Comparison of ENCODE assay signal across 9 cellular contexts in genomic region chr3:133211449-133211848, GRCh38.
DNase-seq lines count a peak whose midpoint lies in the region; ATAC-seq and TF ChIP-seq lines count a peak whose summit lies in the region.
"Had no signal": no experiment of that assay in that cellular context is flagged by ENCODE, and none has a peak within 500 bp of the region (broad histone marks: within the 10 kb centered on the region; RNA-seq: fewer than 3 reads in every experiment).

No MANE protein-coding gene starts in this region.

- peaks cover 40% of the 10 kb centered on the region for H3K4me1 ChIP-seq in OCI-LY7 (ENCODE audit: insufficient read depth, low read length, poor library complexity, severe bottlenecking)

- H3K4me2 ChIP-seq in OCI-LY7 (ENCODE audit: low read length), result peak overlapping the region; percentile 71

- H3K27me3 Mint-ChIP-seq in activated naive CD8-positive, alpha-beta T cell treated with anti-CD3 and anti-CD28 coated beads, Interleukin-2, amount 10 ng/mL, durations not matched to agents 7 days and 5 days, result peaks cover 2% of the 10 kb centered on the region
- H3K27me3 Mint-ChIP-seq in activated naive CD8-positive, alpha-beta T cell treated with anti-CD3 and anti-CD28 coated beads for 36 hours, result peaks cover 16% of the 10 kb centered on the region
- no peaks in the 10 kb centered on the region for H3K27me3 Mint-ChIP-seq in neural crest cell (ENCODE audit: low read depth)

- no peaks in the 10 kb centered on the region for H3K36me3 ChIP-seq in OCI-LY7 (ENCODE audit: insufficient read depth, low read length)

- H3K4me3 ChIP-seq in OCI-LY7 (ENCODE audit: low read depth, low read length, poor library complexity, severe bottlenecking), result peak overlapping the region; percentile 46

- POLR2A ChIA-PET in activated naive CD8-positive, alpha-beta T cell treated with anti-CD3 and anti-CD28 coated beads, Interleukin-2, amount 10 ng/mL, durations not matched to agents 7 days and 5 days (lab: Charles Lee), result no interaction called here
- POLR2A ChIA-PET in OCI-LY7 (lab: Charles Lee), result no interaction called here

- CTCF ChIA-PET in OCI-LY7 (lab: Charles Lee; ENCODE audit: unreplicated experiment), result no interaction called here

- H3K4me1 Mint-ChIP-seq in activated naive CD8-positive, alpha-beta T cell treated with anti-CD3 and anti-CD28 coated beads, Interleukin-2, amount 10 ng/mL, durations not matched to agents 7 days and 5 days, result peaks cover 26% of the 10 kb centered on the region
- peaks cover 20% of the 10 kb centered on the region for H3K4me1 Mint-ChIP-seq in activated naive CD8-positive, alpha-beta T cell treated with anti-CD3 and anti-CD28 coated beads for 36 hours
- H3K4me1 Mint-ChIP-seq in neural crest cell, result peaks cover 20% of the 10 kb centered on the region

- intact Hi-C loops in OCI-LY7 (cut with micrococcal nuclease; ENCODE audit: unreplicated experiment), result loop anchor here (10.0 kb wide), 1 partner anchor 487 kb away; the partner anchor contains the start of gene NPHP3

- no TSS peak for BruUV-seq in OCI-LY7 (replicated peaks; lab: Mats Ljungman, UMichigan)

- peak overlapping the region; percentile 35 for H3K27ac ChIP-seq in OCI-LY7 (ENCODE audit: low read depth, low read length, poor library complexity, severe bottlenecking)

- no peak for TF ChIP-seq CTCF in OCI-LY7 (conservative IDR thresholded peaks at IDR 0.05; ENCODE audit: low read length)
- TF ChIP-seq CTCF in neural crest cell (conservative IDR thresholded peaks at IDR 0.05), result no peak

- no peak for DNase-seq in activated naive CD8-positive, alpha-beta T cell treated with anti-CD3 and anti-CD28 coated beads, Interleukin-2, amount 10 ng/mL, durations not matched to agents 7 days and 5 days
- DNase-seq in activated naive CD8-positive, alpha-beta T cell treated with anti-CD3 and anti-CD28 coated beads for 36 hours, result no peak
- DNase-seq in OCI-LY7 (ENCODE audit: low spot score), result peak; percentile 86
- no peak for DNase-seq in neural crest cell (ENCODE audit: low read depth, low spot score)
- no peak for DNase-seq in NCI-H1105 (lab: John Stamatoyannopoulos, UW)
- no peak for DNase-seq in activated T-cell treated with anti-CD3 and anti-CD28 coated beads, Interleukin-2, amount 50 U/mL, for 1 hour
- no peak for DNase-seq in NK-92 treated with Interleukin-12 subunit alpha and Interleukin-12 subunit beta, amount 100 ng/mL, for 24 hours (lab: John Stamatoyannopoulos, UW)

- peak; percentile 73 for ATAC-seq in activated naive CD8-positive, alpha-beta T cell treated with anti-CD3 and anti-CD28 coated beads, Interleukin-2, amount 10 ng/mL, durations not matched to agents 7 days and 5 days (ENCODE audit: low read depth)
- ATAC-seq in HG03066 (IDR thresholded peaks at IDR 0.05; ENCODE audit: low read depth, unreplicated experiment), result peak; percentile 96

- H3K27ac Mint-ChIP-seq in activated naive CD8-positive, alpha-beta T cell treated with anti-CD3 and anti-CD28 coated beads, Interleukin-2, amount 10 ng/mL, durations not matched to agents 7 days and 5 days, result no peak overlapping the region
- no peak overlapping the region for H3K27ac Mint-ChIP-seq in activated naive CD8-positive, alpha-beta T cell treated with anti-CD3 and anti-CD28 coated beads for 36 hours
- H3K27ac Mint-ChIP-seq in neural crest cell (ENCODE audit: unreplicated experiment), result no peak overlapping the region
- H3K27ac Mint-ChIP-seq: stimulated activated naive CD8-positive, alpha-beta T cell treated with anti-CD3 and anti-CD28 coated beads, Interleukin-15, Interleukin-2, amounts not matched to agents 100 ng/mL and 50 ng/mL, for 24 hours had no signal

- H3K9me3 Mint-ChIP-seq in activated naive CD8-positive, alpha-beta T cell treated with anti-CD3 and anti-CD28 coated beads, Interleukin-2, amount 10 ng/mL, durations not matched to agents 7 days and 5 days, result no peaks in the 10 kb centered on the region
- no peaks in the 10 kb centered on the region for H3K9me3 Mint-ChIP-seq in activated naive CD8-positive, alpha-beta T cell treated with anti-CD3 and anti-CD28 coated beads for 36 hours
- no peaks in the 10 kb centered on the region for H3K9me3 Mint-ChIP-seq in neural crest cell
- H3K9me3 Mint-ChIP-seq: stimulated activated naive CD8-positive, alpha-beta T cell treated with anti-CD3 and anti-CD28 coated beads, Interleukin-15, Interleukin-2, amounts not matched to agents 100 ng/mL and 50 ng/mL, for 24 hours had no signal

- no peaks in the 10 kb centered on the region for H3K9me3 ChIP-seq in OCI-LY7 (ENCODE audit: low read length)

- H3K79me2 ChIP-seq in OCI-LY7 (ENCODE audit: insufficient read depth, low read depth, low read length), result no peaks in the 10 kb centered on the region

- H3K4me3 Mint-ChIP-seq in activated naive CD8-positive, alpha-beta T cell treated with anti-CD3 and anti-CD28 coated beads, Interleukin-2, amount 10 ng/mL, durations not matched to agents 7 days and 5 days, result peak overlapping the region; percentile 8
- no peak overlapping the region for H3K4me3 Mint-ChIP-seq in activated naive CD8-positive, alpha-beta T cell treated with anti-CD3 and anti-CD28 coated beads for 36 hours
- peak overlapping the region; percentile 6 for H3K4me3 Mint-ChIP-seq in neural crest cell
- H3K4me3 Mint-ChIP-seq: stimulated activated naive CD8-positive, alpha-beta T cell treated with anti-CD3 and anti-CD28 coated beads, Interleukin-15, Interleukin-2, amounts not matched to agents 100 ng/mL and 50 ng/mL, for 24 hours had no signal

- H4K20me1 ChIP-seq in OCI-LY7 (ENCODE audit: insufficient read depth, low read length), result no peaks in the 10 kb centered on the region

- H3K36me3 Mint-ChIP-seq in activated naive CD8-positive, alpha-beta T cell treated with anti-CD3 and anti-CD28 coated beads, Interleukin-2, amount 10 ng/mL, durations not matched to agents 7 days and 5 days, result no peaks in the 10 kb centered on the region
- H3K36me3 Mint-ChIP-seq in activated naive CD8-positive, alpha-beta T cell treated with anti-CD3 and anti-CD28 coated beads for 36 hours, result no peaks in the 10 kb centered on the region
- no peaks in the 10 kb centered on the region for H3K36me3 Mint-ChIP-seq in neural crest cell (ENCODE audit: low read depth)

- H3K9me2 ChIP-seq in OCI-LY7 (ENCODE audit: insufficient read depth, low read length), result no peaks in the 10 kb centered on the region

- H2AFZ ChIP-seq in OCI-LY7 (ENCODE audit: low read length), result peak overlapping the region; percentile 43; the same call in 1 of the 2 replicates
